ENCODE assay signal across 1 cellular context in the genomic region with DNA sequence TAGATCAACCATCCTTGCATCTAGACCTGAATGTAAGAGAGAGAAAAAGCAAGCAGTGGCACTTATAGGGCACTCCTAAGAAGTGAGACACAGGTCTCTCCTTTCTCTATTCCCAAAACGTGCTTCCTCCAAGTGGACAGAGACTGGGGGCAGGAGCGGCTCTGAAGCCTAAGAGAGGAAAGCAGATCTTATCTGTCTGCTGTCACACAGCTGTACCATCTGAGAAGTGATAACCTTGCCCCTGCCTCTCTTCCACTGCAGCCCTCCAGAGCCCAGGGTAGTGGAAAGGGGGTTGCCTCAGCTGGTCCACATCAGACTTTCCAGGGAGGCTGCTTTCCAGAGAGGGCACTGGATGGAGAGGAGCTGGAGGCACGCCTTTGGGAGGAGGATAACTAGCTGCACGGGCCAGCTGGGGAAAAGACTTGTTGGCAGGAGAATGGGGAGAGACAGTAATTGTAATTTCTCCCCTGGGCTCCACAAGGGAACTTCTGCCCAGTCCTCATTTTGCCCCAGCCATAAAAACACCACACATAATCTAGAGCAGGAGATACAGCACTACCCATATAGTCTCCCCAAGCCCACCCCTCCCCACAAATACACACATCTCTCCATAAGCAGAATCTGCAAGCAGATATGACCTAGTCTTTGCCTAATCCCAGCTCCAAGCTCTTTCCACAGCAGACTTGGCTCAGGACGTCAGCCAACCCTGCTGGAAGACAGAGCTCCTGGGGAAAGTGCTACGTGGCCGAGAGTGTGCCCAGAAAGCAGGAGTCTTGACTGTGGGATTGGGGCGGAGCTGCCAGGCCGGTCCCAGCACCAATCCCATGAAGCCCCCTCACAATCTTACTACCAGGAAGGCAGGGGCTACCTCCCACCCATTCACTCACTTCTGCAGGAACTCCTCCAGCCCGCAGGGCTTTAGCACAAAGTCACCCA.
TF ChIP-seq lines count a peak whose summit lies in the region.

No MANE protein-coding gene starts in this region.

TF ChIP-seq in IMR-90, 13 proteins besides CTCF, POLR2A, EP300 and RAD21:
- TF ChIP-seq BHLHE40 (IDR thresholded peaks at IDR 0.05; ENCODE audit: low read depth, low read length) = no peak
- no peak for TF ChIP-seq MXI1 (IDR thresholded peaks at IDR 0.05; ENCODE audit: borderline replicate concordance, low read depth, low read length)
- no peak for TF ChIP-seq CEBPB (IDR thresholded peaks at IDR 0.05; ENCODE audit: low read depth, low read length)
- TF ChIP-seq, protein P1, sequence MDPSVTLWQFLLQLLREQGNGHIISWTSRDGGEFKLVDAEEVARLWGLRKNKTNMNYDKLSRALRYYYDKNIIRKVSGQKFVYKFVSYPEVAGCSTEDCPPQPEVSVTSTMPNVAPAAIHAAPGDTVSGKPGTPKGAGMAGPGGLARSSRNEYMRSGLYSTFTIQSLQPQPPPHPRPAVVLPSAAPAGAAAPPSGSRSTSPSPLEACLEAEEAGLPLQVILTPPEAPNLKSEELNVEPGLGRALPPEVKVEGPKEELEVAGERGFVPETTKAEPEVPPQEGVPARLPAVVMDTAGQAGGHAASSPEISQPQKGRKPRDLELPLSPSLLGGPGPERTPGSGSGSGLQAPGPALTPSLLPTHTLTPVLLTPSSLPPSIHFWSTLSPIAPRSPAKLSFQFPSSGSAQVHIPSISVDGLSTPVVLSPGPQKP (IDR thresholded peaks at IDR 0.05; ENCODE audit: borderline replicate concordance, low read depth, low read length) = no peak
- no peak for TF ChIP-seq USF2 (IDR thresholded peaks at IDR 0.05; ENCODE audit: low read depth, low read length)
- no peak for TF ChIP-seq MAFK (IDR thresholded peaks at IDR 0.05; ENCODE audit: low read depth, low read length)
- no peak for TF ChIP-seq MAZ (IDR thresholded peaks at IDR 0.05; ENCODE audit: borderline replicate concordance, low read depth, low read length)
- no peak for TF ChIP-seq RFX5 (IDR thresholded peaks at IDR 0.05; ENCODE audit: low read depth, low read length)
- no peak for TF ChIP-seq NFE2L2 (IDR thresholded peaks at IDR 0.05; ENCODE audit: low read depth, low read length)
- TF ChIP-seq CHD1 (IDR thresholded peaks at IDR 0.05; ENCODE audit: low read depth, low read length) = no peak
- TF ChIP-seq RCOR1 (IDR thresholded peaks at IDR 0.05; ENCODE audit: insufficient replicate concordance, low read length) = no peak
- TF ChIP-seq FOS (IDR thresholded peaks at IDR 0.05; ENCODE audit: low read depth, low read length) = no peak
- TF ChIP-seq SMC3 (IDR thresholded peaks at IDR 0.05; ENCODE audit: low read depth, low read length) = no peak
